In genomic region chr11:92480519-92480918, GRCh38 we compare ENCODE assay signal across 21 cellular contexts.
"Had no signal": no experiment of that assay in that cellular context is flagged by ENCODE, and none has a peak within 500 bp of the region (broad histone marks: within the 10 kb centered on the region; RNA-seq: fewer than 3 reads in every experiment).

No MANE protein-coding gene starts in this region.

- H3K9me3 Mint-ChIP-seq: activated CD4-positive, alpha-beta T cell treated with anti-CD3 and anti-CD28 coated beads, Interleukin-2, amount 10 ng/mL, durations not matched to agents 24 days and 14 days; activated CD8-positive, alpha-beta T cell treated with anti-CD3 and anti-CD28 coated beads for 36 hours; activated naive CD8-positive, alpha-beta T cell treated with anti-CD3 and anti-CD28 coated beads, Interleukin-2, amount 50 U/mL, for 24 hours; nephron progenitor cell had no signal

- H3K27me3 Mint-ChIP-seq: activated CD4-positive, alpha-beta T cell treated with anti-CD3 and anti-CD28 coated beads, Interleukin-2, amount 10 ng/mL, durations not matched to agents 24 days and 14 days; activated CD8-positive, alpha-beta T cell treated with anti-CD3 and anti-CD28 coated beads for 36 hours; activated naive CD4-positive, alpha-beta T cell treated with anti-CD3 and anti-CD28 coated beads, Interleukin-2, amount 10 ng/mL, durations not matched to agents 7 days and 5 days; activated naive CD8-positive, alpha-beta T cell treated with anti-CD3 and anti-CD28 coated beads, Interleukin-2, amount 50 U/mL, for 24 hours; activated T-cell treated with anti-CD3 and anti-CD28 coated beads, Interleukin-2, amount 50 U/mL, for 24 hours; dendritic cell treated with granulocyte-macrophage colony-stimulating factor and Interleukin-4, amounts not matched to agents 40 ng/mL and 50 ng/mL, for 4 days had no signal

- H3K4me1 Mint-ChIP-seq: activated CD4-positive, alpha-beta T cell treated with anti-CD3 and anti-CD28 coated beads, Interleukin-2, amount 10 ng/mL, durations not matched to agents 24 days and 14 days; activated naive CD4-positive, alpha-beta T cell treated with anti-CD3 and anti-CD28 coated beads, Interleukin-2, amount 10 ng/mL, durations not matched to agents 7 days and 5 days; activated naive CD8-positive, alpha-beta T cell treated with anti-CD3 and anti-CD28 coated beads, Interleukin-2, amount 50 U/mL, for 24 hours had no signal

- H3K4me3 Mint-ChIP-seq: activated CD4-positive, alpha-beta T cell treated with anti-CD3 and anti-CD28 coated beads, Interleukin-2, amount 10 ng/mL, durations not matched to agents 24 days and 14 days; activated CD8-positive, alpha-beta T cell treated with anti-CD3 and anti-CD28 coated beads for 36 hours; activated naive CD4-positive, alpha-beta T cell treated with anti-CD3 and anti-CD28 coated beads, Interleukin-2, amount 10 ng/mL, durations not matched to agents 7 days and 5 days; activated naive CD8-positive, alpha-beta T cell treated with anti-CD3 and anti-CD28 coated beads, Interleukin-2, amount 50 U/mL, for 24 hours; activated T-cell treated with anti-CD3 and anti-CD28 coated beads, Interleukin-2, amount 50 U/mL, for 24 hours; dendritic cell treated with granulocyte-macrophage colony-stimulating factor and Interleukin-4, amounts not matched to agents 40 ng/mL and 50 ng/mL, for 4 days; nephron progenitor cell had no signal

- ATAC-seq: activated CD8-positive, alpha-beta T cell treated with anti-CD3 and anti-CD28 coated beads for 36 hours; activated naive CD8-positive, alpha-beta T cell treated with anti-CD3 and anti-CD28 coated beads, Interleukin-2, amount 50 U/mL, for 24 hours; gastrocnemius medialis had no signal

- H3K4me3 ChIP-seq: ascending aorta, cardiac muscle cell, gastrocnemius medialis, left ventricle myocardium inferior, tibial artery had no signal

- DNase-seq: activated CD4-positive, alpha-beta T cell treated with anti-CD3 and anti-CD28 coated beads, Interleukin-2, amount 10 ng/mL, durations not matched to agents 24 days and 14 days; activated CD8-positive, alpha-beta T cell treated with anti-CD3 and anti-CD28 coated beads for 36 hours; activated naive CD4-positive, alpha-beta T cell treated with anti-CD3 and anti-CD28 coated beads, Interleukin-2, amount 10 ng/mL, durations not matched to agents 7 days and 5 days; activated naive CD8-positive, alpha-beta T cell treated with anti-CD3 and anti-CD28 coated beads, Interleukin-2, amount 50 U/mL, for 24 hours; activated T-cell treated with anti-CD3 and anti-CD28 coated beads, Interleukin-2, amount 50 U/mL, for 24 hours; effector memory CD4-positive, alpha-beta T cell; gastrocnemius medialis; head of caudate nucleus; left ventricle myocardium inferior; mammary epithelial cell; midbrain; nephron progenitor cell; nucleus accumbens; posterior cingulate gyrus; stimulated activated CD8-positive, alpha-beta memory T cell treated with anti-CD3 and anti-CD28 coated beads, Interleukin-4, amount 100 ng/mL, for 48 hours; stimulated activated naive CD4-positive, alpha-beta T cell; T-helper 9 cell; tibial artery had no signal

- H3K36me3 Mint-ChIP-seq: activated naive CD4-positive, alpha-beta T cell treated with anti-CD3 and anti-CD28 coated beads, Interleukin-2, amount 10 ng/mL, durations not matched to agents 7 days and 5 days had no signal
